In genomic region chr15:34436126-34436955, GRCh38 we compare ENCODE assay signal across 8 cellular contexts. TPM values are rescaled to one million over a fixed set of nuclear protein-coding genes. Genes with fewer than 3 reads are reported as not detected.
A peak's percentile ranks its signal among the peaks of the same experiment; 100 is the strongest.
DNase-seq lines count a peak whose midpoint lies in the region; TF ChIP-seq lines count a peak whose summit lies in the region.

No MANE protein-coding gene starts in this region.

- no peaks in the 10 kb centered on the region; the same call in 1 of the 2 replicates for H3K9me3 Mint-ChIP-seq in HFFc6
- no peaks in the 10 kb centered on the region for H3K9me3 Mint-ChIP-seq in neural progenitor cell

- peak overlapping the region; percentile 68 for H3K9ac ChIP-seq in neural progenitor cell

- H3K9me3 ChIP-seq in esophagus (ENCODE audit: control insufficient read depth in 2 of 2, insufficient read depth in 1 of 2, low read depth in 1 of 2, low read length in 1 of 2) = no peaks in the 10 kb centered on the region
- H3K9me3 ChIP-seq in neural progenitor cell (ENCODE audit: low read depth) = no peaks in the 10 kb centered on the region

- peak overlapping the region; percentile 99 for H3K4me2 ChIP-seq in neural progenitor cell

- peaks cover 0 to 6% of the 10 kb centered on the region in 2 donors for H3K4me1 ChIP-seq in esophagus (ENCODE audit: control insufficient read depth in 2 of 2, insufficient read depth in 2 of 2, low read length in 1 of 2)
- H3K4me1 ChIP-seq in neural progenitor cell = no peaks in the 10 kb centered on the region

- TF ChIP-seq CTCF in HFFc6 (IDR thresholded peaks at IDR 0.05) (no peak), VCaP (conservative IDR thresholded peaks at IDR 0.05) (no peak), neural progenitor cell (IDR thresholded peaks at IDR 0.05) (no peak)

- H3K27ac Mint-ChIP-seq in HFFc6 (no peak overlapping the region), neural progenitor cell (no peak overlapping the region)

- H3K27me3 ChIP-seq in esophagus (ENCODE audit: control insufficient read depth in 1 of 2, insufficient read depth in 2 of 2, low read length in 2 of 2) (no peaks in the 10 kb centered on the region), neural progenitor cell (peaks cover 49% of the 10 kb centered on the region)

- H3K4me3 Mint-ChIP-seq in HFFc6 (peak overlapping the region; percentile 34; the same call in 1 of the 2 replicates), neural progenitor cell (peak overlapping the region; percentile 88)

- H3K27ac ChIP-seq in VCaP (peak overlapping the region; percentile 42; the same call in 1 of the 2 replicates), esophagus (ENCODE audit: low read depth in 2 of 2, low read length in 1 of 2) (peak overlapping the region; percentile 23 to 39), neural progenitor cell (no peak overlapping the region)

- H3K4me1 Mint-ChIP-seq in HFFc6 (ENCODE audit: low read depth) (no peaks in the 10 kb centered on the region; the same call in 1 of the 2 replicates), neural progenitor cell (peaks cover 13% of the 10 kb centered on the region)

- H3F3A ChIP-seq in neural progenitor cell (ENCODE audit: low read depth) = peaks cover 6% of the 10 kb centered on the region

- H3K36me3 Mint-ChIP-seq in HFFc6 (ENCODE audit: low read depth) = no peaks in the 10 kb centered on the region
- peaks cover 24% of the 10 kb centered on the region for H3K36me3 Mint-ChIP-seq in neural progenitor cell

- H4K20me1 ChIP-seq in neural progenitor cell (ENCODE audit: low read depth) = peaks cover 11% of the 10 kb centered on the region

- H3K36me3 ChIP-seq in esophagus (ENCODE audit: control insufficient read depth in 2 of 2, insufficient read depth in 2 of 2, low read length in 1 of 2) (peaks cover 0 to 5% of the 10 kb centered on the region in 2 donors), neural progenitor cell (no peaks in the 10 kb centered on the region)

- H3K4me3 ChIP-seq in esophagus (ENCODE audit: low read depth in 1 of 2, low read length in 2 of 2) = peak overlapping the region; percentile 70 to 71
- H3K4me3 ChIP-seq in neural progenitor cell = peak overlapping the region; percentile 86

- DNase-seq in GM03348 (ENCODE audit: low spot score) = peak; percentile 13
- DNase-seq in HFFc6 = no peak
- peak; percentile 27 for DNase-seq in neural progenitor cell (ENCODE audit: low spot score)
- no peak for DNase-seq in amygdala (lab: John Stamatoyannopoulos, UW)
- DNase-seq in OCI-M1 (lab: John Stamatoyannopoulos, UW) = no peak
- no peak for DNase-seq in NCI-H2107 treated with DMSO at 0.1 percent for 48 hours (lab: John Stamatoyannopoulos, UW; ENCODE audit: unreplicated experiment)

- 3 to 5% methylated on average over 30 to 31 of the region's 31 CpGs for WGBS in esophagus, 2 donors

- H2AFZ ChIP-seq in neural progenitor cell (replicated peaks) = peak overlapping the region; percentile 42

- peaks cover 11% of the 10 kb centered on the region for H3K79me2 ChIP-seq in neural progenitor cell (ENCODE audit: low read depth)

- H3K27me3 Mint-ChIP-seq in HFFc6 (ENCODE audit: insufficient read depth) (peaks cover 36% of the 10 kb centered on the region), neural progenitor cell (ENCODE audit: insufficient read depth, low read depth) (no peaks in the 10 kb centered on the region)

RNA-seq across cellular contexts. Expression of gene GOLGA8A, which starts 1.3 kb away (rescaled TPM):
- total RNA-seq in HFFc6 (2021; fragmentation: NEBNext Ultra II Directional; extraction: Animal tissue kit (Norgen Biotek cat#: 25700)) = 1 to 10 TPM in 4 of 6 experiments, under 1 TPM in 2; 0.80 to 3.1 (median 1.6) TPM
- polyA plus RNA-seq in esophagus = 10 to 100 TPM; 40.5 to 91.1 TPM
- total RNA-seq in neural progenitor cell (ENCODE audit: low replicate concordance) = 79.7 and 97.4 TPM in 2 replicates

Comparison
In these comparisons a context has a peak if more than half of its experiments do, and no peak if none do; other contexts are left out.
1. DNase-seq: peak in GM03348 (single experiment) and neural progenitor cell (single experiment); none in HFFc6 (single experiment), amygdala (0 of 56), OCI-M1 (single experiment) and NCI-H2107 treated with DMSO at 0.1 percent for 48 hours (single experiment).
2. RNA of gene GOLGA8A, which starts 1.3 kb away (total RNA-seq): 79.7 to 97.4 TPM in neural progenitor cell; 0.80 to 3.1 TPM in HFFc6; every median in the first group is over 10 times any median in the second.